In genomic region chr1:21914468-21914867, GRCh38 we compare ENCODE assay signal across 10 cellular contexts. TPM values are rescaled to one million over a fixed set of nuclear protein-coding genes. Genes with fewer than 3 reads are reported as not detected.
DNase-seq lines count a peak whose midpoint lies in the region; ATAC-seq and TF ChIP-seq lines count a peak whose summit lies in the region.
"Had no signal": no experiment of that assay in that cellular context is flagged by ENCODE, and none has a peak within 500 bp of the region (broad histone marks: within the 10 kb centered on the region; RNA-seq: fewer than 3 reads in every experiment).

No MANE protein-coding gene starts in this region.

- CTCF ChIA-PET in CD8-positive, alpha-beta memory T cell (lab: Charles Lee): no interaction called here

- no peak overlapping the region for H3K4me3 Mint-ChIP-seq in CD8-positive, alpha-beta memory T cell
- H3K4me3 Mint-ChIP-seq in stimulated activated naive CD8-positive, alpha-beta T cell treated with anti-CD3 and anti-CD28 coated beads, Interleukin-15, amount 100 ng/mL, for 72 hours: no peak overlapping the region

- H3K27me3 Mint-ChIP-seq in CD8-positive, alpha-beta memory T cell: no peaks in the 10 kb centered on the region
- H3K27me3 Mint-ChIP-seq in stimulated activated naive CD8-positive, alpha-beta T cell treated with anti-CD3 and anti-CD28 coated beads, Interleukin-15, amount 100 ng/mL, for 72 hours: no peaks in the 10 kb centered on the region

- DNase-seq in CD8-positive, alpha-beta memory T cell: no peak
- peak; percentile 24 for DNase-seq in NCI-H2196 treated with DMSO at 0.1 percent for 48 hours (lab: John Stamatoyannopoulos, UW; ENCODE audit: unreplicated experiment)
- DNase-seq in esophagus muscularis mucosa (ENCODE audit: extremely low spot score): no peak
- DNase-seq in gastrocnemius medialis: no peak
- no peak for DNase-seq in pons (ENCODE audit: low spot score)
- DNase-seq in MG63: no peak
- no peak for DNase-seq in stimulated activated naive CD8-positive, alpha-beta T cell treated with anti-CD3 and anti-CD28 coated beads, Interleukin-15, amount 100 ng/mL, for 72 hours
- DNase-seq: GDM1, NCI-H524 had no signal

- TF ChIP-seq POLR2A in esophagus muscularis mucosa (IDR thresholded peaks at IDR 0.05; ENCODE audit: low read depth): no peak
- no peak for TF ChIP-seq POLR2A in gastrocnemius medialis (IDR thresholded peaks at IDR 0.05)

- no peaks in the 10 kb centered on the region for H3K9me3 Mint-ChIP-seq in CD8-positive, alpha-beta memory T cell
- H3K9me3 Mint-ChIP-seq in stimulated activated naive CD8-positive, alpha-beta T cell treated with anti-CD3 and anti-CD28 coated beads, Interleukin-15, amount 100 ng/mL, for 72 hours: no peaks in the 10 kb centered on the region

- H3K36me3 Mint-ChIP-seq in CD8-positive, alpha-beta memory T cell: no peaks in the 10 kb centered on the region

- no peaks in the 10 kb centered on the region for H3K9me3 ChIP-seq in CD8-positive, alpha-beta memory T cell (ENCODE audit: low read length)
- H3K9me3 ChIP-seq in esophagus muscularis mucosa (no peaks in the 10 kb centered on the region), gastrocnemius medialis (no peaks in the 10 kb centered on the region), MG63 (no peaks in the 10 kb centered on the region)

- POLR2A ChIA-PET in CD8-positive, alpha-beta memory T cell (lab: Charles Lee): no interaction called here

- peaks cover 0 to 7% (median 3%) of the 10 kb centered on the region in 3 donors for H3K4me1 Mint-ChIP-seq in CD8-positive, alpha-beta memory T cell
- peaks cover 49% of the 10 kb centered on the region for H3K4me1 Mint-ChIP-seq in stimulated activated naive CD8-positive, alpha-beta T cell treated with anti-CD3 and anti-CD28 coated beads, Interleukin-15, amount 100 ng/mL, for 72 hours

- H3K27me3 ChIP-seq in CD8-positive, alpha-beta memory T cell (ENCODE audit: insufficient read depth, low read length, poor library complexity, severe bottlenecking): no peaks in the 10 kb centered on the region
- H3K27me3 ChIP-seq in esophagus muscularis mucosa (no peaks in the 10 kb centered on the region), gastrocnemius medialis (no peaks in the 10 kb centered on the region), MG63 (no peaks in the 10 kb centered on the region)

- H3K27ac ChIP-seq in CD8-positive, alpha-beta memory T cell (ENCODE audit: low read depth, low read length): peak overlapping the region; percentile 24
- H3K27ac ChIP-seq in esophagus muscularis mucosa (replicated peaks in 1 of 4) (peak overlapping the region; percentile 93 to 99 (median 98)), gastrocnemius medialis (peak overlapping the region; percentile 87 to 94 (median 90))

- intact Hi-C loops in esophagus muscularis mucosa (cut with DNase I): no loop called here
- intact Hi-C loops in gastrocnemius medialis (cut with DNase I; ENCODE audit: low total_unique reads): no loop called here

- H3K36me3 ChIP-seq in CD8-positive, alpha-beta memory T cell (ENCODE audit: insufficient read depth, low read length): no peaks in the 10 kb centered on the region
- H3K36me3 ChIP-seq in esophagus muscularis mucosa (peaks cover 0 to 18% (median 11%) of the 10 kb centered on the region in 4 donors), gastrocnemius medialis (no peaks in the 10 kb centered on the region), MG63 (peaks cover 68% of the 10 kb centered on the region)

- 51% methylated on average over 5 of the region's 5 CpGs for WGBS in esophagus muscularis mucosa

- no peak for TF ChIP-seq EP300 in esophagus muscularis mucosa (IDR thresholded peaks at IDR 0.05)

- peak overlapping the region in 1 of 8 donors; percentile 75 for H3K27ac Mint-ChIP-seq in CD8-positive, alpha-beta memory T cell
- H3K27ac Mint-ChIP-seq in stimulated activated naive CD8-positive, alpha-beta T cell treated with anti-CD3 and anti-CD28 coated beads, Interleukin-15, amount 100 ng/mL, for 72 hours: peak overlapping the region in 1 of 2 donors; percentile 63

- TF ChIP-seq CTCF in esophagus muscularis mucosa (IDR thresholded peaks at IDR 0.05): no peak
- TF ChIP-seq CTCF in gastrocnemius medialis (IDR thresholded peaks at IDR 0.05 in 4 of 5, conservative IDR thresholded peaks at IDR 0.05 in 1 of 5): no peak

- in situ Hi-C loops in gastrocnemius medialis (cut with MboI; ENCODE audit: low sequenced_read_pairs in 4 of 4): no loop called here

- no peak overlapping the region for H3K4me3 ChIP-seq in CD8-positive, alpha-beta memory T cell (ENCODE audit: low read length)
- H3K4me3 ChIP-seq in esophagus muscularis mucosa (no peak overlapping the region), gastrocnemius medialis (no peak overlapping the region), MG63 (no peak overlapping the region)

- H3K4me1 ChIP-seq in CD8-positive, alpha-beta memory T cell (ENCODE audit: insufficient read depth, low read length): peaks cover 9% of the 10 kb centered on the region
- H3K4me1 ChIP-seq in esophagus muscularis mucosa (peaks cover 89 to 100% (median 99%) of the 10 kb centered on the region in 4 donors), gastrocnemius medialis (peaks cover 64 to 83% of the 10 kb centered on the region in 2 donors)

- ATAC-seq in gastrocnemius medialis: peak in 1 of 2 donors; percentile 32
- ATAC-seq in GM18867 (IDR thresholded peaks at IDR 0.05; ENCODE audit: unreplicated experiment): no peak
- ATAC-seq in stimulated activated naive CD8-positive, alpha-beta T cell treated with anti-CD3 and anti-CD28 coated beads, Interleukin-15, amount 100 ng/mL, for 72 hours: no peak

RNA-seq across cellular contexts. Expression of gene HSPG2, which starts 22.6 kb away (rescaled TPM):
- total RNA-seq in CD8-positive, alpha-beta memory T cell: under 1 TPM; 0.24 to 0.72 TPM
- not detected for polyA plus RNA-seq in CD8-positive, alpha-beta memory T cell
- 1,000 to 10,000 TPM in 1 of 4 donors, 100 to 1,000 TPM in 3; 414 to 1,199 (median 595) TPM for total RNA-seq in esophagus muscularis mucosa
- total RNA-seq in gastrocnemius medialis: 100 to 1,000 TPM in 1 of 4 donors, 10 to 100 TPM in 3; 68.9 to 108 (median 83.5) TPM
- total RNA-seq in MG63 (2014; rRNA removed; shearing (Covaris generic); ENCODE audit: low replicate concordance): 28.0 and 70.4 TPM in 2 replicates

Comparison
In these comparisons a context has a peak if more than half of its experiments do, and no peak if none do; other contexts are left out.
1. H3K27ac ChIP-seq: peak in every context shown above with its lines; median percentile 98 in esophagus muscularis mucosa; 90 in gastrocnemius medialis; 24 in CD8-positive, alpha-beta memory T cell.
2. RNA of gene HSPG2, which starts 22.6 kb away (total RNA-seq): 414 to 1,199 TPM in esophagus muscularis mucosa, 68.9 to 108 TPM in gastrocnemius medialis and 28.0 to 70.4 TPM in MG63; 0.24 to 0.72 TPM in CD8-positive, alpha-beta memory T cell; every median in the first group is over 10 times any median in the second.